Comparison of ENCODE assay signal across 9 cellular contexts in genomic region chr11:107898270-107898669, GRCh38. TPM values are rescaled to one million over a fixed set of nuclear protein-coding genes. Genes with fewer than 3 reads are reported as not detected.
DNase-seq lines count a peak whose midpoint lies in the region; ATAC-seq and TF ChIP-seq lines count a peak whose summit lies in the region.
"Had no signal": no experiment of that assay in that cellular context is flagged by ENCODE, and none has a peak within 500 bp of the region (broad histone marks: within the 10 kb centered on the region; RNA-seq: fewer than 3 reads in every experiment).

No MANE protein-coding gene starts in this region.

- H3K27me3 ChIP-seq in Peyer's patch (no peaks in the 10 kb centered on the region), fibroblast of lung (ENCODE audit: control insufficient read depth, insufficient read depth, low read length) (no peaks in the 10 kb centered on the region), smooth muscle cell (ENCODE audit: low read depth) (peaks cover 9% of the 10 kb centered on the region)

- TF ChIP-seq CTCF in GM12864 (IDR thresholded peaks at IDR 0.05; ENCODE audit: low read depth, low read length, missing control alignments) (peak; percentile 59), Peyer's patch (IDR thresholded peaks at IDR 0.05) (peak in 5 of 6 experiments; percentile 33 to 82 (median 74)), fibroblast of lung (conservative IDR thresholded peaks at IDR 0.05 in 1 of 2, IDR thresholded peaks at IDR 0.05 in 1 of 2; ENCODE audit: low read depth in 1 of 2, low read length in 2 of 2) (peak; percentile 56 to 59), smooth muscle cell (IDR thresholded peaks at IDR 0.05; ENCODE audit: borderline replicate concordance, insufficient read depth, poor library complexity, severe bottlenecking) (peak; percentile 64)

- H3K4me2 ChIP-seq in fibroblast of lung (ENCODE audit: extremely low read depth, insufficient read depth, low read length) (no peak overlapping the region), smooth muscle cell (no peak overlapping the region)

- no peaks in the 10 kb centered on the region for H3K79me2 ChIP-seq in fibroblast of lung (ENCODE audit: control insufficient read depth, insufficient read depth, low read length)
- no peaks in the 10 kb centered on the region for H3K79me2 ChIP-seq in smooth muscle cell (ENCODE audit: low read depth)

- H3K9me3 ChIP-seq in Peyer's patch (no peaks in the 10 kb centered on the region), fibroblast of lung (ENCODE audit: control insufficient read depth, insufficient read depth, low read depth, low read length) (no peaks in the 10 kb centered on the region), smooth muscle cell (replicated peaks; ENCODE audit: low read depth) (no peaks in the 10 kb centered on the region)

- H3K9ac ChIP-seq in fibroblast of lung (ENCODE audit: insufficient read depth, low read length) (no peak overlapping the region), smooth muscle cell (ENCODE audit: low read depth) (no peak overlapping the region)

- TF ChIP-seq POLR2A in Peyer's patch (IDR thresholded peaks at IDR 0.05): no peak

- H3K4me3 ChIP-seq in GM12864 (ENCODE audit: low read depth, low read length) (no peak overlapping the region), Peyer's patch (no peak overlapping the region), fibroblast of lung (replicated peaks in 1 of 4; ENCODE audit: control extremely low read depth in 1 of 4, insufficient read depth in 1 of 4, low read depth in 3 of 4, low read length in 4 of 4) (no peak overlapping the region), smooth muscle cell (no peak overlapping the region)

- no peaks in the 10 kb centered on the region for H3F3A ChIP-seq in smooth muscle cell (ENCODE audit: low read depth)

- ATAC-seq in HG03045 (IDR thresholded peaks at IDR 0.05; ENCODE audit: unreplicated experiment): peak; percentile 49

- H3K4me1 ChIP-seq in Peyer's patch (no peaks in the 10 kb centered on the region), fibroblast of lung (ENCODE audit: control insufficient read depth, extremely low read depth, insufficient read depth, low read length) (no peaks in the 10 kb centered on the region), smooth muscle cell (ENCODE audit: low read depth) (no peaks in the 10 kb centered on the region)

- no peaks in the 10 kb centered on the region for H3K36me3 ChIP-seq in Peyer's patch
- no peaks in the 10 kb centered on the region for H3K36me3 ChIP-seq in fibroblast of lung (ENCODE audit: control insufficient read depth, insufficient read depth, low read length)
- H3K36me3 ChIP-seq in smooth muscle cell (ENCODE audit: low read depth): no peaks in the 10 kb centered on the region

- WGBS in smooth muscle cell (ENCODE audit: low lambda C conversion rate): 35% methylated on average over 1 of the region's 1 CpG

- H4K20me1 ChIP-seq in fibroblast of lung (ENCODE audit: control insufficient read depth, extremely low read depth, insufficient read depth, low read length) (no peaks in the 10 kb centered on the region), smooth muscle cell (ENCODE audit: low read depth) (no peaks in the 10 kb centered on the region)

- H3K27ac ChIP-seq in Peyer's patch (no peak overlapping the region), fibroblast of lung (ENCODE audit: insufficient read depth, low read length) (no peak overlapping the region), smooth muscle cell (ENCODE audit: low read depth) (no peak overlapping the region)

- DNase-seq in AG08395 (ENCODE audit: low spot score) (peak; percentile 58), GM12864 (ENCODE audit: low read depth) (peak; percentile 8), Peyer's patch (no peak), fibroblast of lung (ENCODE audit: low read depth in 2 of 2) (peak; percentile 50 to 57), smooth muscle cell (lab: John Stamatoyannopoulos, UW; ENCODE audit: unreplicated experiment) (no peak), cortex of kidney (lab: John Stamatoyannopoulos, UW) (no peak)
- no peak for DNase-seq in activated CD4-positive, CD25-positive, alpha-beta regulatory T cell treated with anti-CD3 and anti-CD28 coated beads, Interleukin-2, amount 50 U/mL, for 72 hours

- H2AFZ ChIP-seq in fibroblast of lung (ENCODE audit: low read length): no peak overlapping the region
- no peak overlapping the region for H2AFZ ChIP-seq in smooth muscle cell (ENCODE audit: low read depth)

RNA-seq across cellular contexts. Expression of gene RAB39A, which starts 30.0 kb away (rescaled TPM):
- total RNA-seq in Peyer's patch (1 to 10 TPM in 2 of 4 donors, under 1 TPM in 2; 0.67 to 2.5 (median 0.87) TPM), fibroblast of lung (not detected in 2 replicates), smooth muscle cell (not detected in 2 replicates)
- polyA plus RNA-seq in fibroblast of lung (not detected in 2 replicates), smooth muscle cell (not detected in 2 replicates)
- not detected in 2 replicates for polyA plus RNA-seq in fibroblast of lung (2012)
- polyA minus RNA-seq in fibroblast of lung (ENCODE audit: low replicate concordance): not detected in 2 replicates
- polyA plus RNA-seq: immature natural killer cell had no signal

RNA-seq across cellular contexts. Expression of gene SLC35F2, which starts 39.7 kb away (rescaled TPM):
- total RNA-seq in Peyer's patch (10 to 100 TPM in 3 of 4 donors, 1 to 10 TPM in 1; 9.1 to 28.5 (median 20.1) TPM), fibroblast of lung (7.4 and 9.8 TPM in 2 replicates), smooth muscle cell (7.8 and 11.8 TPM in 2 replicates)
- polyA plus RNA-seq in fibroblast of lung (2.8 and 9.0 TPM in 2 replicates), smooth muscle cell (2.4 and 10.4 TPM in 2 replicates)
- polyA plus RNA-seq in fibroblast of lung (2012): 2.2 and 7.2 TPM in 2 replicates
- 2.0 and 10.0 TPM in 2 replicates for polyA minus RNA-seq in fibroblast of lung (ENCODE audit: low replicate concordance)

Comparison
In these comparisons a context has a peak if more than half of its experiments do, and no peak if none do; other contexts are left out.
1. DNase-seq: peak in AG08395 (single experiment), GM12864 (single experiment) and fibroblast of lung (2 of 2); none in Peyer's patch (0 of 3), smooth muscle cell (single experiment), activated CD4-positive, CD25-positive, alpha-beta regulatory T cell treated with anti-CD3 and anti-CD28 coated beads, Interleukin-2, amount 50 U/mL, for 72 hours (single experiment) and cortex of kidney (single experiment).
2. Peak in every context shown above with its lines, with median percentiles within 50 percentile points of each other: CTCF ChIP-seq.